Comparison of ENCODE assay signal across 8 cellular contexts in genomic region chr17:17751996-17752821, GRCh38.
DNase-seq lines count a peak whose midpoint lies in the region; ATAC-seq and TF ChIP-seq lines count a peak whose summit lies in the region.

No MANE protein-coding gene starts in this region.

- DNase-seq in DMS153 (lab: John Stamatoyannopoulos, UW) (peak; percentile 75), HuH-7 (ENCODE audit: low spot score) (peak; percentile 100), RWPE1 (ENCODE audit: low spot score) (peak; percentile 99), fibroblast of pulmonary artery (ENCODE audit: low read depth) (peak; percentile 93)
- DNase-seq in activated effector memory CD4-positive, alpha-beta T cell treated with Interleukin-2 at 50 U/mL for 16 hours = peak; percentile 98
- peak; percentile 96 for DNase-seq in stimulated activated naive CD4-positive, alpha-beta T cell treated with Interleukin-2 at 50 U/mL for 16 hours (lab: John Stamatoyannopoulos, UW)

- H3K27ac ChIP-seq in RWPE1 = peak overlapping the region; percentile 91

- POLR2A ChIA-PET in RWPE1 (lab: Yijun Ruan, JAX; ENCODE audit: low non-redundant PET) = no interaction called here

- H3K27me3 Mint-ChIP-seq in nephron (ENCODE audit: low read depth) = no peaks in the 10 kb centered on the region

- H3K9me3 Mint-ChIP-seq in nephron = no peaks in the 10 kb centered on the region

- ATAC-seq in GM21526 (IDR thresholded peaks at IDR 0.05; ENCODE audit: low FRiP score, unreplicated experiment) = peak; percentile 66

- H3K4me3 ChIP-seq in fibroblast of pulmonary artery (replicated peaks; ENCODE audit: low read depth, low read length) = peak overlapping the region; percentile 50

- CTCF ChIA-PET in RWPE1 (lab: Yijun Ruan, JAX) = no interaction called here

- no peak; the same call in 1 of the 2 replicates for TF ChIP-seq CTCF in RWPE1 (conservative IDR thresholded peaks at IDR 0.05; ENCODE audit: low read depth)
- TF ChIP-seq CTCF in fibroblast of pulmonary artery (IDR thresholded peaks at IDR 0.05; ENCODE audit: low read length, missing control alignments) = no peak
- TF ChIP-seq CTCF in nephron (IDR thresholded peaks at IDR 0.05; ENCODE audit: unreplicated experiment in 3 of 3) = no peak

- peaks cover 55% of the 10 kb centered on the region for H3K4me1 Mint-ChIP-seq in nephron

- peak overlapping the region; percentile 80 to 94 (median 92) for H3K27ac Mint-ChIP-seq in nephron

- peak overlapping the region; percentile 81 to 85 (median 83) for H3K4me3 Mint-ChIP-seq in nephron

- H3K36me3 Mint-ChIP-seq in nephron (ENCODE audit: low read depth) = no peaks in the 10 kb centered on the region

Comparison
In these comparisons a context has a peak if more than half of its experiments do, and no peak if none do; other contexts are left out.
1. Peak in every context shown above with its lines: DNase-seq, ATAC-seq, H3K4me3 ChIP-seq and H3K27ac ChIP-seq.